In genomic region chr10:6101181-6101580, GRCh38 we compare ENCODE assay signal across 15 cellular contexts. TPM values are rescaled to one million over a fixed set of nuclear protein-coding genes. Genes with fewer than 3 reads are reported as not detected.
DNase-seq lines count a peak whose midpoint lies in the region; ATAC-seq and TF ChIP-seq lines count a peak whose summit lies in the region.
"Had no signal": no experiment of that assay in that cellular context is flagged by ENCODE, and none has a peak within 500 bp of the region (broad histone marks: within the 10 kb centered on the region; RNA-seq: fewer than 3 reads in every experiment).

No MANE protein-coding gene starts in this region.

- H3K27me3 Mint-ChIP-seq in stimulated activated naive B cell treated with anti-CD40 and anti-IgM and Interleukin-4, amounts not matched to agents 10 μg/mL and 1 μg/mL and 100 μg/mL, for 72 hours = no peaks in the 10 kb centered on the region
- no peaks in the 10 kb centered on the region for H3K27me3 Mint-ChIP-seq in activated CD4-positive, alpha-beta T cell treated with anti-CD3 and anti-CD28 coated beads for 36 hours

- peak; percentile 92 for ATAC-seq in HG02571 (IDR thresholded peaks at IDR 0.05; ENCODE audit: unreplicated experiment)
- peak; percentile 67 for ATAC-seq in HG03457 (IDR thresholded peaks at IDR 0.05; ENCODE audit: unreplicated experiment)
- ATAC-seq in stimulated activated naive B cell treated with anti-CD40 and anti-IgM and Interleukin-4, amounts not matched to agents 10 μg/mL and 1 μg/mL and 100 μg/mL, for 72 hours (replicated peaks) = no peak
- ATAC-seq in activated CD4-positive, alpha-beta T cell treated with anti-CD3 and anti-CD28 coated beads for 36 hours = no peak
- ATAC-seq: heart right ventricle, left ventricle myocardium superior had no signal

- H3K9me3 Mint-ChIP-seq in stimulated activated naive B cell treated with anti-CD40 and anti-IgM and Interleukin-4, amounts not matched to agents 10 μg/mL and 1 μg/mL and 100 μg/mL, for 72 hours = no peaks in the 10 kb centered on the region
- no peaks in the 10 kb centered on the region for H3K9me3 Mint-ChIP-seq in activated CD4-positive, alpha-beta T cell treated with anti-CD3 and anti-CD28 coated beads for 36 hours (ENCODE audit: low read depth)
- H3K9me3 Mint-ChIP-seq: CD8-positive, alpha-beta memory T cell; T-helper 1 cell treated with Interleukin-12 subunit alpha and Interleukin-12 subunit beta and Interleukin-4 antibody, amounts not matched to agents 30 μg/mL and 1 μg/mL, for 36 hours had no signal

- H3K36me3 Mint-ChIP-seq in stimulated activated naive B cell treated with anti-CD40 and anti-IgM and Interleukin-4, amounts not matched to agents 10 μg/mL and 1 μg/mL and 100 μg/mL, for 72 hours = peaks cover 37 to 43% of the 10 kb centered on the region in 2 donors
- peaks cover 64% of the 10 kb centered on the region for H3K36me3 Mint-ChIP-seq in activated CD4-positive, alpha-beta T cell treated with anti-CD3 and anti-CD28 coated beads for 36 hours (ENCODE audit: low read depth)

- peaks cover 8 to 27% of the 10 kb centered on the region in 2 donors for H3K4me1 Mint-ChIP-seq in stimulated activated naive B cell treated with anti-CD40 and anti-IgM and Interleukin-4, amounts not matched to agents 10 μg/mL and 1 μg/mL and 100 μg/mL, for 72 hours
- H3K4me1 Mint-ChIP-seq in activated CD4-positive, alpha-beta T cell treated with anti-CD3 and anti-CD28 coated beads for 36 hours = peaks cover 23% of the 10 kb centered on the region

- peak overlapping the region; percentile 56 for H3K27ac Mint-ChIP-seq in stimulated activated naive B cell treated with anti-CD40 and anti-IgM and Interleukin-4, amounts not matched to agents 10 μg/mL and 1 μg/mL and 100 μg/mL, for 72 hours
- no peak overlapping the region for H3K27ac Mint-ChIP-seq in activated CD4-positive, alpha-beta T cell treated with anti-CD3 and anti-CD28 coated beads for 36 hours
- H3K27ac Mint-ChIP-seq: T-helper 1 cell treated with Interleukin-12 subunit alpha and Interleukin-12 subunit beta and Interleukin-4 antibody, amounts not matched to agents 30 μg/mL and 1 μg/mL, for 36 hours had no signal

- no peak for DNase-seq in stimulated activated naive B cell treated with anti-CD40 and anti-IgM and Interleukin-4, amounts not matched to agents 10 μg/mL and 1 μg/mL and 100 μg/mL, for 72 hours
- DNase-seq in activated CD4-positive, alpha-beta T cell treated with anti-CD3 and anti-CD28 coated beads for 36 hours = no peak
- DNase-seq in NCI-H2196 (lab: John Stamatoyannopoulos, UW; ENCODE audit: unreplicated experiment) (no peak), superior temporal gyrus (ENCODE audit: extremely low spot score) (no peak)
- DNase-seq: activated CD4-positive, alpha-beta T cell treated with anti-CD3 and anti-CD28 coated beads, Interleukin-2, amount 50 U/mL, for 4 hours; activated naive CD4-positive, alpha-beta T cell; CD8-positive, alpha-beta memory T cell; heart right ventricle; left ventricle myocardium superior had no signal

- POLR2A ChIA-PET in activated CD4-positive, alpha-beta T cell treated with anti-CD3 and anti-CD28 coated beads for 36 hours (lab: Charles Lee) = no interaction called here

- TF ChIP-seq POLR2A in GM19193 (IDR thresholded peaks at IDR 0.05; ENCODE audit: extremely low read depth, insufficient read depth, insufficient read length) = peak; percentile 27

- CTCF ChIA-PET in activated CD4-positive, alpha-beta T cell treated with anti-CD3 and anti-CD28 coated beads for 36 hours (lab: Charles Lee) = interaction anchor here (0.6 to 0.9 kb wide), 2 partner anchors 15 to 253 kb away, joined by 3 read pairs; no protein-coding TSS in a partner anchor

- intact Hi-C loops in activated CD4-positive, alpha-beta T cell treated with anti-CD3 and anti-CD28 coated beads for 36 hours (cut with DNase I, micrococcal nuclease) = loop anchor here in 1 of 2 experiments (10.0 kb wide), 1 partner anchor 574 kb away; no protein-coding TSS in a partner anchor

- H3K4me3 Mint-ChIP-seq in stimulated activated naive B cell treated with anti-CD40 and anti-IgM and Interleukin-4, amounts not matched to agents 10 μg/mL and 1 μg/mL and 100 μg/mL, for 72 hours = no peak overlapping the region
- no peak overlapping the region for H3K4me3 Mint-ChIP-seq in activated CD4-positive, alpha-beta T cell treated with anti-CD3 and anti-CD28 coated beads for 36 hours
- H3K4me3 Mint-ChIP-seq: CD8-positive, alpha-beta memory T cell; T-helper 1 cell treated with Interleukin-12 subunit alpha and Interleukin-12 subunit beta and Interleukin-4 antibody, amounts not matched to agents 30 μg/mL and 1 μg/mL, for 36 hours had no signal

RNA-seq across cellular contexts. Expression of gene RBM17, which starts 12.3 kb away (rescaled TPM):
- 100 to 1,000 TPM; 206 to 246 TPM for total RNA-seq in activated CD4-positive, alpha-beta T cell treated with anti-CD3 and anti-CD28 coated beads for 36 hours

RNA-seq across cellular contexts. Expression of gene IL2RA, which starts 39.0 kb away (rescaled TPM):
- total RNA-seq in activated CD4-positive, alpha-beta T cell treated with anti-CD3 and anti-CD28 coated beads for 36 hours = 100 to 1,000 TPM; 659 to 980 TPM
- total RNA-seq: bronchial epithelial cell, endothelial cell of umbilical vein had no signal

Comparison
In these comparisons a context has a peak if more than half of its experiments do, and no peak if none do; other contexts are left out.
1. ATAC-seq: peak in HG02571 (single experiment) and HG03457 (single experiment); none in stimulated activated naive B cell treated with anti-CD40 and anti-IgM and Interleukin-4, amounts not matched to agents 10 μg/mL and 1 μg/mL and 100 μg/mL, for 72 hours (0 of 2) and activated CD4-positive, alpha-beta T cell treated with anti-CD3 and anti-CD28 coated beads for 36 hours (single experiment).